In the genomic region with DNA sequence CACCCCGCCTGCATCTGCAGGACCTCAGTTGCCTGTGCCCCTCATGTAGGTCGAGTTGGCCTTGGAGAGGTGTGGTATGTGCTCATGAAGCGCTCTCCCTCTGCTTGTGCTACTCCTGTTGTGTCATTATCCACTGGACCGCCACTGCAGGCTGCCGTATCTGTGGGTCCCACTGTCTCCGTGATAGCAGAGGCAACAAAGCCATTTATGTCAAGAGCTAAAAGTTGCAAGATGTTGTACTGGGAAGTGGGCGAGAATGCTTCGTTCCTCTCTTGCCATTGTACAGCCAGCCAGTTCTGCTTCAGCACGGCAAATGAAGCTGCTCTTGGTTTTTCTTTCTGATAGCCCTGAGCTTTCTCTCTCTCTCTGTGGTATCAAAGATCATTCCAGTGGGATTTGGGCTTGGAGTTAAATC, we compare ENCODE assay signal across 28 cellular contexts.
DNase-seq lines count a peak whose midpoint lies in the region; ATAC-seq and TF ChIP-seq lines count a peak whose summit lies in the region.
"Had no signal": no experiment of that assay in that cellular context is flagged by ENCODE, and none has a peak within 500 bp of the region (broad histone marks: within the 10 kb centered on the region; RNA-seq: fewer than 3 reads in every experiment).

No MANE protein-coding gene starts in this region.

- TF ChIP-seq CTCF in heart left ventricle (IDR thresholded peaks at IDR 0.05) (no peak), PC-3 (conservative IDR thresholded peaks at IDR 0.05; ENCODE audit: low read depth, low read length) (no peak), upper lobe of right lung (IDR thresholded peaks at IDR 0.05) (no peak), gastrocnemius medialis (IDR thresholded peaks at IDR 0.05 in 4 of 5, conservative IDR thresholded peaks at IDR 0.05 in 1 of 5) (no peak)

- no peak overlapping the region for H2BK15ac ChIP-seq in mesenchymal stem cell (ENCODE audit: low read depth, poor library complexity, severe bottlenecking)

- H3K79me1 ChIP-seq in mesenchymal stem cell (replicated peaks; ENCODE audit: low read length, poor library complexity, severe bottlenecking), result no peaks in the 10 kb centered on the region

- ATAC-seq in heart left ventricle (peak in 1 of 4 donors; percentile 47), PC-3 (no peak), upper lobe of right lung (peak; percentile 55), gastrocnemius medialis (no peak)
- ATAC-seq: left lung, Panc1, T-cell had no signal

- no peak overlapping the region for H2BK12ac ChIP-seq in mesenchymal stem cell (ENCODE audit: low read length in 2 of 2)

- H2BK120ac ChIP-seq in mesenchymal stem cell (ENCODE audit: low read depth, low read length), result no peak overlapping the region

- H2AK5ac ChIP-seq in mesenchymal stem cell (ENCODE audit: low read length, severe bottlenecking), result no peak overlapping the region

- H3K9me2 ChIP-seq in PC-3 (replicated peaks; ENCODE audit: low read length), result 0 out of 2 replicates have a peak, but pooled peaks cover 4% of the 10 kb centered on the region

- H3K36me3 ChIP-seq in heart left ventricle (no peaks in the 10 kb centered on the region), PC-3 (ENCODE audit: low read depth, low read length) (no peaks in the 10 kb centered on the region), mesenchymal stem cell (ENCODE audit: control insufficient read depth in 1 of 2, insufficient read depth in 2 of 2, low read depth in 1 of 2, low read length in 2 of 2) (no peaks in the 10 kb centered on the region), upper lobe of right lung (no peaks in the 10 kb centered on the region), gastrocnemius medialis (no peaks in the 10 kb centered on the region)
- H3K36me3 ChIP-seq: left lung, sigmoid colon, stomach, transverse colon had no signal

- H4K20me1 ChIP-seq in PC-3 (ENCODE audit: low read length), result no peaks in the 10 kb centered on the region

- H3K4me1 ChIP-seq in heart left ventricle, result peaks cover 0 to 33% (median 0%) of the 10 kb centered on the region in 12 donors
- H3K4me1 ChIP-seq in PC-3 (ENCODE audit: insufficient read depth, low read length), result peaks cover 15% of the 10 kb centered on the region
- peaks cover 2% of the 10 kb centered on the region for H3K4me1 ChIP-seq in mesenchymal stem cell (ENCODE audit: control insufficient read depth, insufficient read depth, low read depth, low read length)
- H3K4me1 ChIP-seq in upper lobe of right lung, result no peaks in the 10 kb centered on the region
- no peaks in the 10 kb centered on the region for H3K4me1 ChIP-seq in gastrocnemius medialis
- H3K4me1 ChIP-seq: sigmoid colon, transverse colon had no signal

- DNase-seq in heart left ventricle, result peak in 1 of 5 donors; percentile 25
- no peak for DNase-seq in cardiac septum (ENCODE audit: low spot score)
- DNase-seq in PC-3, result no peak
- no peak for DNase-seq in mesenchymal stem cell
- no peak for DNase-seq in upper lobe of right lung
- no peak for DNase-seq in stimulated activated CD4-positive, alpha-beta T cell treated with anti-CD3 and anti-CD28 coated beads, Interleukin-2, amount 100 ng/mL, for 24 hours
- DNase-seq in gastrocnemius medialis, result no peak
- DNase-seq in NCI-H2227 (lab: John Stamatoyannopoulos, UW; ENCODE audit: unreplicated experiment), result no peak
- DNase-seq: activated CD4-positive, alpha-beta memory T cell treated with anti-CD3 and anti-CD28 coated beads, Interleukin-2, amount 10 ng/mL, durations not matched to agents 7 days and 5 days; activated CD4-positive, CD25-positive, alpha-beta regulatory T cell treated with anti-CD3 and anti-CD28 coated beads, Interleukin-2, amount 50 U/mL, for 72 hours; activated effector memory CD4-positive, alpha-beta T cell treated with anti-CD3 and anti-CD28 coated beads, Interleukin-2, amount 50 U/mL, for 16 hours; AML-193; DMS153; effector CD4-positive, alpha-beta T cell; immature natural killer cell; Kasumi-1; left lung; NCI-H1092 treated with DMSO at 0.1 percent for 48 hours; NCI-H2029; NCI-H226; NCI-H774; posterior cingulate gyrus; sigmoid colon; stimulated activated CD8-positive, alpha-beta memory T cell treated with anti-CD3 and anti-CD28 coated beads, Interleukin-4, amount 100 ng/mL, for 48 hours; stomach; T-cell; transverse colon had no signal

- 60 to 65% (median 61%) methylated on average over 8 to 9 of the region's 9 CpGs for WGBS in heart left ventricle, 4 donors
- WGBS in mesenchymal stem cell, result 90% methylated on average over 8 of the region's 9 CpGs

- H3K18ac ChIP-seq in mesenchymal stem cell (ENCODE audit: low read depth in 1 of 2, low read length in 2 of 2), result no peak overlapping the region

- H3K9me3 ChIP-seq in heart left ventricle (peaks cover 0 to 4% (median 0%) of the 10 kb centered on the region in 12 donors), PC-3 (ENCODE audit: low read length) (no peaks in the 10 kb centered on the region), mesenchymal stem cell (ENCODE audit: control insufficient read depth, low read length) (no peaks in the 10 kb centered on the region), upper lobe of right lung (no peaks in the 10 kb centered on the region), gastrocnemius medialis (no peaks in the 10 kb centered on the region)
- H3K9me3 ChIP-seq: left lung, sigmoid colon, stomach, transverse colon had no signal

- no peak overlapping the region for H3K4ac ChIP-seq in mesenchymal stem cell (ENCODE audit: low read depth in 1 of 2, low read length in 2 of 2)

- intact Hi-C loops in heart left ventricle (cut with DNase I) (no loop called here), cardiac septum (cut with DNase I) (no loop called here), PC-3 (cut with micrococcal nuclease) (no loop called here), upper lobe of right lung (cut with DNase I) (no loop called here), gastrocnemius medialis (cut with DNase I; ENCODE audit: low total_unique reads) (no loop called here)

- H3K14ac ChIP-seq in mesenchymal stem cell (ENCODE audit: low read length in 2 of 2), result no peak overlapping the region

- no peak overlapping the region for H3K23ac ChIP-seq in mesenchymal stem cell (ENCODE audit: low read length in 2 of 2)

- CTCF ChIA-PET in PC-3 (lab: Charles Lee), result no interaction called here

- no peaks in the 10 kb centered on the region for H3K79me2 ChIP-seq in PC-3 (ENCODE audit: low read length)

- H3K27me3 ChIP-seq in heart left ventricle (no peaks in the 10 kb centered on the region), PC-3 (ENCODE audit: low read length) (no peaks in the 10 kb centered on the region), mesenchymal stem cell (ENCODE audit: control insufficient read depth in 1 of 2, insufficient read depth in 1 of 2, low read length in 2 of 2) (no peaks in the 10 kb centered on the region), upper lobe of right lung (no peaks in the 10 kb centered on the region), gastrocnemius medialis (no peaks in the 10 kb centered on the region)
- H3K27me3 ChIP-seq: left lung, sigmoid colon, stomach, transverse colon had no signal

- H3K4me2 ChIP-seq in PC-3 (ENCODE audit: low read length) (no peak overlapping the region), mesenchymal stem cell (ENCODE audit: low read length, poor library complexity, severe bottlenecking) (no peak overlapping the region)

- in situ Hi-C loops in gastrocnemius medialis (cut with MboI; ENCODE audit: low sequenced_read_pairs in 4 of 4), result no loop called here

- H3K27ac ChIP-seq in heart left ventricle (peak overlapping the region in 1 of 12 donors; percentile 50), PC-3 (ENCODE audit: low read length) (no peak overlapping the region), mesenchymal stem cell (ENCODE audit: low read length, poor library complexity, severe bottlenecking) (no peak overlapping the region), upper lobe of right lung (no peak overlapping the region), gastrocnemius medialis (no peak overlapping the region)
- H3K27ac ChIP-seq: left lung, sigmoid colon, stomach, transverse colon had no signal

- H3F3A ChIP-seq in PC-3 (ENCODE audit: low read length, unreplicated experiment), result no peaks in the 10 kb centered on the region

- no peak overlapping the region for H3K9ac ChIP-seq in PC-3 (ENCODE audit: low read length)
- peak overlapping the region; percentile 40 for H3K9ac ChIP-seq in mesenchymal stem cell (ENCODE audit: low read length)

- no TSS peak for BruUV-seq in PC-3 (replicated peaks; lab: Mats Ljungman, UMichigan)

- no peak overlapping the region for H4K91ac ChIP-seq in mesenchymal stem cell (ENCODE audit: low read length)

- H2AFZ ChIP-seq in PC-3 (ENCODE audit: low read length), result peak overlapping the region; percentile 49; the same call in 1 of the 2 replicates
- H2AFZ ChIP-seq in mesenchymal stem cell (ENCODE audit: low read depth, low read length), result no peak overlapping the region

- TF ChIP-seq POLR2A in heart left ventricle (IDR thresholded peaks at IDR 0.05), result no peak
- TF ChIP-seq POLR2A in gastrocnemius medialis (IDR thresholded peaks at IDR 0.05), result no peak

- no peak overlapping the region for H2BK5ac ChIP-seq in mesenchymal stem cell (ENCODE audit: low read depth, low read length, poor library complexity, severe bottlenecking)

- no peak overlapping the region for H4K8ac ChIP-seq in mesenchymal stem cell (ENCODE audit: low read length)

- peak overlapping the region in 7 of 12 donors; percentile 7 to 37 (median 14) for H3K4me3 ChIP-seq in heart left ventricle
- H3K4me3 ChIP-seq in PC-3 (ENCODE audit: low read length), result no peak overlapping the region
- peak overlapping the region in 1 of 2 experiments; percentile 17 for H3K4me3 ChIP-seq in mesenchymal stem cell (ENCODE audit: insufficient read depth in 1 of 2, low read depth in 1 of 2, low read length in 2 of 2)
- H3K4me3 ChIP-seq in upper lobe of right lung, result no peak overlapping the region
- H3K4me3 ChIP-seq in gastrocnemius medialis, result no peak overlapping the region
- H3K4me3 ChIP-seq: left lung, sigmoid colon, stomach, transverse colon had no signal

- POLR2A ChIA-PET in PC-3 (lab: Charles Lee; ENCODE audit: unreplicated experiment), result interaction anchor here (0.6 kb wide), 1 partner anchor 108 kb away, joined by 7 read pairs; no protein-coding TSS in a partner anchor

Comparison
In these comparisons a context has a peak if more than half of its experiments do, and no peak if none do; other contexts are left out.
1. H3K4me3 ChIP-seq: peak in heart left ventricle (7 of 12); none in PC-3 (single experiment), upper lobe of right lung (single experiment) and gastrocnemius medialis (0 of 4).